18 cellular contexts compared by ENCODE assay signal in the genomic region with DNA sequence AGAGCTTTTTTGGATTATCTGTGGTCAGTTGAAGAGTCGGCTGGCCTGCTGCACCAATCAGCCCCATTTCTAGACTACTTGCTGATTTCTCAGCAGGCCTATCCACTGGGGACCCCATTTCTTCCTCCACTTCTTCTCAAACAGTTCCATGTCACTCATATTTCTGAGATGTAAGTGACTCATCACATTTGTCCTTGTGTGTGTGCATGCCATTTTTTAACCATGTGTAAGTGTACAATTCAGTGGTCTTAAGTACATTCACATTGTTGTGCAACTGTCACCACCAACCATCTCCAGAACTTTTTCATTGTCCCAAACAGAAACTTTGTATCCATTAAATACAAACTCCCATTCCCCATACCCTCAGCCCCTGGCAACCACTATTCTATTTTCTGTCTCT. TPM values are rescaled to one million over a fixed set of nuclear protein-coding genes. Genes with fewer than 3 reads are reported as not detected.
"Had no signal": no experiment of that assay in that cellular context is flagged by ENCODE, and none has a peak within 500 bp of the region (broad histone marks: within the 10 kb centered on the region; RNA-seq: fewer than 3 reads in every experiment).

No MANE protein-coding gene starts in this region.

- H3K27me3 ChIP-seq: foreskin keratinocyte, right atrium auricular region, suprapubic skin, thyroid gland, uterus had no signal

- H3K4me3 Mint-ChIP-seq: endodermal cell; naive thymus-derived CD4-positive, alpha-beta T cell; neural crest cell; type B pancreatic cell had no signal

- H3K4me3 ChIP-seq: coronary artery, right atrium auricular region, smooth muscle cell, suprapubic skin, thyroid gland, uterus had no signal

- H3K27ac ChIP-seq: coronary artery, foreskin keratinocyte, right atrium auricular region, suprapubic skin, thyroid gland, uterus had no signal

- H3K27me3 Mint-ChIP-seq: naive thymus-derived CD4-positive, alpha-beta T cell; type B pancreatic cell had no signal

- DNase-seq: effector CD4-positive, alpha-beta T cell; endodermal cell; erythroblast; foreskin keratinocyte; mesendoderm; naive thymus-derived CD4-positive, alpha-beta T cell; stimulated activated CD4-positive, alpha-beta T cell treated with anti-CD3 and anti-CD28 coated beads, Interleukin-2, amount 100 ng/mL, for 48 hours; stimulated activated naive CD4-positive, alpha-beta T cell treated with Interleukin-2 at 50 U/mL for 16 hours; thyroid gland; uterus had no signal

- H3K4me1 ChIP-seq: right atrium auricular region, suprapubic skin, uterus had no signal

- H3K36me3 ChIP-seq: right atrium auricular region, suprapubic skin, thyroid gland, uterus had no signal

- ATAC-seq: foreskin keratinocyte; naive thymus-derived CD4-positive, alpha-beta T cell had no signal

- H3K9me3 Mint-ChIP-seq: endodermal cell, neural crest cell, type B pancreatic cell had no signal

- H3K36me3 Mint-ChIP-seq: type B pancreatic cell had no signal

- H3K9me3 ChIP-seq: right atrium auricular region, suprapubic skin, thyroid gland, uterus had no signal

- H3K27ac Mint-ChIP-seq: endodermal cell, type B pancreatic cell had no signal

- H3K4me1 Mint-ChIP-seq: neural crest cell had no signal

RNA-seq across cellular contexts. Expression of gene TMEM229B, which starts 14.2 kb away (rescaled TPM):
- total RNA-seq: endothelial cell of umbilical vein had no signal

RNA-seq across cellular contexts. Expression of gene PLEKHH1, which starts 58.7 kb away (rescaled TPM):
- total RNA-seq: mononuclear cell had no signal
- polyA plus RNA-seq: naive thymus-derived CD4-positive, alpha-beta T cell had no signal
